ENCODE assay signal across 22 cellular contexts in the genomic region with DNA sequence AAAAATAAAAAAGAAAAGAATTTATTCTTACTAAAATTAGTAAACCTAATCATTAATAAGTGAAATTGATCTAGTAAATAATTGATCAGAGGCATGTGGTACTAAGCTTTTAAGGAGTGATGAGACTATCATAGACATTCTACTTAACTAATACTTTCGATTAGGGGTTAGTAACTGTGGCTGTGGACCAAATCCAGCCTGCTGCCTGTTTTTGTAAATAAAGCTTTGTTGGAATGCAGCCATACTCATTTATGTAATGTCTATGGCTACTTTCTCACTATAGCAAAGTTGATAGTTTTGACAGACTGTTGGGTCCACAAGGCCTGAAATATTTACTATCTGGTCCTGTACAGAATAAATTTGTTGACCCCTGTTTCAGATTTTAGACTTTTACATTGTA.
"Had no signal": no experiment of that assay in that cellular context is flagged by ENCODE, and none has a peak within 500 bp of the region (broad histone marks: within the 10 kb centered on the region; RNA-seq: fewer than 3 reads in every experiment).

No MANE protein-coding gene starts in this region.

- H3K9me3 Mint-ChIP-seq: activated naive CD4-positive, alpha-beta T cell treated with anti-CD3 and anti-CD28 coated beads, Interleukin-2, amount 50 U/mL, for 24 hours; effector memory CD8-positive, alpha-beta T cell; natural killer cell treated with Interleukin-12 subunit alpha and Interleukin-12 subunit beta and Interleukin-15 and Interleukin-18, amount 100 ng/mL, for 72 hours; stimulated activated effector memory CD8-positive, alpha-beta T cell treated with anti-CD3 and anti-CD28 coated beads, Interleukin-12 subunit alpha, Interleukin-12 subunit beta, amount 100 ng/mL, for 72 hours; stimulated activated naive CD8-positive, alpha-beta T cell treated with anti-CD3 and anti-CD28 coated beads, Interleukin-15, amount 100 ng/mL, for 72 hours; T-helper 2 cell treated with Interferon-gamma antibody and Interleukin-4, amounts not matched to agents 5 μg/mL and 100 μg/mL, for 36 hours had no signal

- H3K9me3 ChIP-seq: esophagus muscularis mucosa, gastroesophageal sphincter, neutrophil, ovary, prostate gland, tibial artery had no signal

- H3K4me1 ChIP-seq: prostate gland had no signal

- H3K27me3 Mint-ChIP-seq: activated naive CD4-positive, alpha-beta T cell treated with anti-CD3 and anti-CD28 coated beads, Interleukin-2, amount 50 U/mL, for 24 hours; brain; effector memory CD8-positive, alpha-beta T cell; stimulated activated naive CD8-positive, alpha-beta T cell treated with anti-CD3 and anti-CD28 coated beads, Interleukin-15, amount 100 ng/mL, for 72 hours had no signal

- H3K27ac Mint-ChIP-seq: activated naive CD4-positive, alpha-beta T cell treated with anti-CD3 and anti-CD28 coated beads, Interleukin-2, amount 50 U/mL, for 24 hours; effector memory CD8-positive, alpha-beta T cell; natural killer cell treated with Interleukin-12 subunit alpha and Interleukin-12 subunit beta and Interleukin-15 and Interleukin-18, amount 100 ng/mL, for 72 hours; stimulated activated effector memory CD8-positive, alpha-beta T cell treated with anti-CD3 and anti-CD28 coated beads, Interleukin-12 subunit alpha, Interleukin-12 subunit beta, amount 100 ng/mL, for 72 hours; stimulated activated naive CD8-positive, alpha-beta T cell treated with anti-CD3 and anti-CD28 coated beads, Interleukin-15, amount 100 ng/mL, for 72 hours; T-helper 2 cell treated with Interferon-gamma antibody and Interleukin-4, amounts not matched to agents 5 μg/mL and 100 μg/mL, for 36 hours had no signal

- H3K27me3 ChIP-seq: esophagus muscularis mucosa, gastroesophageal sphincter, neutrophil, ovary, tibial artery had no signal

- H3K36me3 ChIP-seq: esophagus muscularis mucosa, gastroesophageal sphincter, neutrophil, ovary, prostate gland, tibial artery, WERI-Rb-1 had no signal

- H3K4me1 Mint-ChIP-seq: activated naive CD4-positive, alpha-beta T cell treated with anti-CD3 and anti-CD28 coated beads, Interleukin-2, amount 50 U/mL, for 24 hours; stimulated activated naive CD8-positive, alpha-beta T cell treated with anti-CD3 and anti-CD28 coated beads, Interleukin-15, amount 100 ng/mL, for 72 hours had no signal

- H3K36me3 Mint-ChIP-seq: activated naive CD4-positive, alpha-beta T cell treated with anti-CD3 and anti-CD28 coated beads, Interleukin-2, amount 50 U/mL, for 24 hours; natural killer cell treated with Interleukin-12 subunit alpha and Interleukin-12 subunit beta and Interleukin-15 and Interleukin-18, amount 100 ng/mL, for 72 hours; stimulated activated effector memory CD8-positive, alpha-beta T cell treated with anti-CD3 and anti-CD28 coated beads, Interleukin-12 subunit alpha, Interleukin-12 subunit beta, amount 100 ng/mL, for 72 hours had no signal

- H3K4me3 ChIP-seq: esophagus muscularis mucosa, gastroesophageal sphincter, ovary, prostate gland, tibial artery had no signal

- H3K27ac ChIP-seq: neutrophil, ovary, prostate gland, tibial artery, WERI-Rb-1 had no signal

- ATAC-seq: effector memory CD8-positive, alpha-beta T cell; gastroesophageal sphincter; left ventricle myocardium superior; natural killer cell treated with Interleukin-12 subunit alpha and Interleukin-12 subunit beta and Interleukin-15 and Interleukin-18, amount 100 ng/mL, for 72 hours; stimulated activated effector memory CD8-positive, alpha-beta T cell treated with anti-CD3 and anti-CD28 coated beads, Interleukin-12 subunit alpha, Interleukin-12 subunit beta, amount 100 ng/mL, for 72 hours; stimulated activated naive CD8-positive, alpha-beta T cell treated with anti-CD3 and anti-CD28 coated beads, Interleukin-15, amount 100 ng/mL, for 72 hours had no signal

- H3K4me3 Mint-ChIP-seq: activated naive CD4-positive, alpha-beta T cell treated with anti-CD3 and anti-CD28 coated beads, Interleukin-2, amount 50 U/mL, for 24 hours; brain; effector memory CD8-positive, alpha-beta T cell; natural killer cell treated with Interleukin-12 subunit alpha and Interleukin-12 subunit beta and Interleukin-15 and Interleukin-18, amount 100 ng/mL, for 72 hours; stimulated activated effector memory CD8-positive, alpha-beta T cell treated with anti-CD3 and anti-CD28 coated beads, Interleukin-12 subunit alpha, Interleukin-12 subunit beta, amount 100 ng/mL, for 72 hours; stimulated activated naive CD8-positive, alpha-beta T cell treated with anti-CD3 and anti-CD28 coated beads, Interleukin-15, amount 100 ng/mL, for 72 hours; T-helper 2 cell treated with Interferon-gamma antibody and Interleukin-4, amounts not matched to agents 5 μg/mL and 100 μg/mL, for 36 hours had no signal

- DNase-seq: activated CD4-positive, alpha-beta T cell treated with anti-CD3 and anti-CD28 coated beads for 1 hour; activated CD4-positive, alpha-beta T cell treated with anti-CD3 and anti-CD28 coated beads, Interleukin-2, amount 50 U/mL, for 1 hour; activated gamma-delta T cell treated with Interleukin-2 at 50 U/mL for 16 hours; activated T-cell treated with anti-CD3 and anti-CD28 coated beads, Interleukin-2, amount 50 U/mL, for 1 hour; aorta; central memory CD4-positive, alpha-beta T cell; effector memory CD8-positive, alpha-beta T cell; left ventricle myocardium superior; ovary; stimulated activated CD4-positive, alpha-beta T cell treated with anti-CD3 and anti-CD28 coated beads, Interleukin-2, amount 100 ng/mL, for 24 hours; stimulated activated naive CD8-positive, alpha-beta T cell treated with anti-CD3 and anti-CD28 coated beads, Interleukin-15, amount 100 ng/mL, for 72 hours; tibial artery; WERI-Rb-1 had no signal
